Comparison of ENCODE assay signal across 26 cellular contexts in the genomic region with DNA sequence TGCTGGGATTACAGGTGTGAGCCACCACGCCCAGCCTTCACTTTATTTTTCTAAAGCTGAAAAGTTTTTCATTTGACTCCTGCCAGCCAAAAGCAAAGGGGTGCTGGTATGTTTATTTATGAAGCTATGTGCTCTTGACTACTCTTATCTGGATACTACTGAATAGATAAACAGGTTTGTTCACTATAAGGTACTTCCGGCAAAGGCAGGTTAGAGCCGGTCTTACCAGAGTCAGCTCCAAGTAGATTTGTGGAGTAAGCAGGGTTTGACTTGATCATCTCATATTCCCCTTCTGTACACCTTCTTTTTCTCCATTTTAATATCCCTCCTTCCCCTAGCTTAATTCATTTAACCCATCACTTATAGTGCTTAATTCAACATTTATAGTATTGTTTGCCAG.
"Had no signal": no experiment of that assay in that cellular context is flagged by ENCODE, and none has a peak within 500 bp of the region (broad histone marks: within the 10 kb centered on the region; RNA-seq: fewer than 3 reads in every experiment).

No MANE protein-coding gene starts in this region.

- ATAC-seq: left lobe of liver; lower lobe of right lung; natural killer cell; right lobe of liver; stimulated activated naive B cell treated with anti-CD40 and anti-IgM and Interleukin-4, amounts not matched to agents 10 μg/mL and 1 μg/mL and 100 μg/mL, for 72 hours; stimulated activated naive CD8-positive, alpha-beta T cell treated with anti-CD3 and anti-CD28 coated beads, Interleukin-15, Interleukin-2, amounts not matched to agents 100 U/mL and 50 U/mL, for 24 hours; upper lobe of right lung had no signal

- H3K27ac ChIP-seq: hepatocyte, lower lobe of right lung, neural progenitor cell, neutrophil, right atrium auricular region, right lobe of liver, stomach, testis, thyroid gland, transverse colon, upper lobe of right lung had no signal

- H3K4me3 ChIP-seq: hepatocyte, lower lobe of right lung, neural progenitor cell, right atrium auricular region, right lobe of liver, stomach, testis, thyroid gland, transverse colon, upper lobe of right lung had no signal

- DNase-seq: islet precursor cell; lower lobe of right lung; mammary epithelial cell; mesenchymal stem cell; naive B cell; natural killer cell; nephron progenitor cell; occipital lobe; right lobe of liver; stimulated activated CD4-positive, alpha-beta T cell treated with anti-CD3 and anti-CD28 coated beads, Interleukin-12 subunit alpha, Interleukin-12 subunit beta, amount 100 ng/mL, for 4 hours; stimulated activated CD4-positive, alpha-beta T cell treated with anti-CD3 and anti-CD28 coated beads, Interleukin-15, amount 100 ng/mL, for 24 hours; stimulated activated CD4-positive, alpha-beta T cell treated with anti-CD3 and anti-CD28 coated beads, Interleukin-2, amount 100 ng/mL, for 24 hours; stimulated activated CD4-positive, alpha-beta T cell treated with anti-CD3 and anti-CD28 coated beads, Interleukin-4, amount 100 ng/mL, for 1 hour; stimulated activated naive B cell treated with anti-CD40 and anti-IgM and Interleukin-4, amounts not matched to agents 10 μg/mL and 1 μg/mL and 100 μg/mL, for 72 hours; stimulated activated naive CD8-positive, alpha-beta T cell treated with anti-CD3 and anti-CD28 coated beads, Interleukin-15, Interleukin-2, amounts not matched to agents 100 U/mL and 50 U/mL, for 24 hours; stomach; testis; thyroid gland; transverse colon; upper lobe of right lung had no signal

- H3K4me1 ChIP-seq: lower lobe of right lung, right atrium auricular region, right lobe of liver, stomach, testis, thyroid gland, transverse colon, upper lobe of right lung had no signal

- FAIRE-seq: urothelium cell line had no signal

- H3K27me3 ChIP-seq: hepatocyte, neural progenitor cell, neutrophil, testis, thyroid gland, transverse colon, upper lobe of right lung had no signal

- H3K36me3 ChIP-seq: lower lobe of right lung, neural progenitor cell, neutrophil, right atrium auricular region, right lobe of liver, stomach, thyroid gland, transverse colon, upper lobe of right lung had no signal
